ENCODE assay signal across 9 cellular contexts in the genomic region with DNA sequence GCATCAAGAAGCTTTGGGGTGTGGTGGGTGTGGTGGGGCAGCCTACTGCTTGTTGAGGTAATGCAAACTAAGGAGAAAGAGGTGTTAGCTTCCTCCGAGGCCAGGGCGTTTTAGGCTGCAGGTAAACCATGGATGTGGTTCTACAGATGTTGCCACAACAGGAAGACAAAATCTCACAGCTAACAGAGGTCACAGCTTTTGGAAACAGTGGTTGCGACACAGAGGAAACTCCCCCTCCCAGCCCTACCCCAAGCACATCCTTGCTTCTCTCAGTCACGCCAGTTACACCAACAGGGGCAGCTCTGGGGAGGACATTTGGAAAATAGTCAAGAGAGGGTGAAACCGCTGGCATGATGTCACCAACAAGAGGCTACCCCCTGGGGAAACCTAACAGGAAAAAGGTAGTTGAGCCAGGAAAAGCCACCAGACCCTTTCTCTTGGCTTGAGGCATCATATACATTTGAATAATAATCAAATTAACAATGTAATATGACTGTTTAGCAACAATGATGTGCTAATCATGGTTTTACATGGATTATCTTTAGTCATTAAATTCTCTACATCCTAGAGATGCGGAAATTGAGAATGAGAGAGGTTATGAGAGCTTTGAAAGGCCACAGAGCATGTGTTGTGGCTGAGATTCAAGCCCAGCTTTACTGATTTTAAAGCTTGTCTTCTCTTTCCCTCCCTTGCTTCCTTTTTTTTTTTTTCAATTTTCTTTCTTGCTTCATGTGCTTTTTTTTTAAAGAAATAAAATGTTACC.
DNase-seq lines count a peak whose midpoint lies in the region; ATAC-seq and TF ChIP-seq lines count a peak whose summit lies in the region.
"Had no signal": no experiment of that assay in that cellular context is flagged by ENCODE, and none has a peak within 500 bp of the region (broad histone marks: within the 10 kb centered on the region; RNA-seq: fewer than 3 reads in every experiment).

No MANE protein-coding gene starts in this region.

- no peak overlapping the region for H3K27ac Mint-ChIP-seq in endodermal cell

- H3K27me3 Mint-ChIP-seq in endodermal cell (ENCODE audit: insufficient read depth) = no peaks in the 10 kb centered on the region

- TF ChIP-seq CTCF in endodermal cell (conservative IDR thresholded peaks at IDR 0.05) = no peak

- H3K36me3 ChIP-seq in endodermal cell (ENCODE audit: control insufficient read depth, insufficient read depth, low read length) = no peaks in the 10 kb centered on the region

- no peaks in the 10 kb centered on the region for H3K9me3 Mint-ChIP-seq in endodermal cell

- no peaks in the 10 kb centered on the region for H3K27me3 ChIP-seq in endodermal cell (ENCODE audit: control insufficient read depth, insufficient read depth, low read length, poor library complexity, severe bottlenecking)

- peaks cover 5% of the 10 kb centered on the region for H3K4me1 ChIP-seq in endodermal cell (ENCODE audit: control insufficient read depth, insufficient read depth, low read length)

- no peak overlapping the region for H3K4me3 ChIP-seq in endodermal cell (ENCODE audit: low read length)

- ATAC-seq in GM19395 (IDR thresholded peaks at IDR 0.05; ENCODE audit: unreplicated experiment) (peak; percentile 63), HG03378 (IDR thresholded peaks at IDR 0.05; ENCODE audit: unreplicated experiment) (peak; percentile 72)

- peaks cover 42% of the 10 kb centered on the region for H3K4me1 Mint-ChIP-seq in endodermal cell

- 75 to 76% methylated on average over 4 to 6 of the region's 6 CpGs for WGBS in endodermal cell (ENCODE audit: insufficient coverage in 1 of 2, insufficient read length in 1 of 2), 2 experiments

- no peaks in the 10 kb centered on the region for H3K36me3 Mint-ChIP-seq in endodermal cell (ENCODE audit: low read depth)

- H3K4me3 Mint-ChIP-seq in endodermal cell = no peak overlapping the region

- no peak overlapping the region for H3K9ac ChIP-seq in endodermal cell (ENCODE audit: extremely low read depth, low read length, poor library complexity, severe bottlenecking)

- H3K9me3 ChIP-seq in endodermal cell (ENCODE audit: control insufficient read depth, low read length) = no peaks in the 10 kb centered on the region

- no peak overlapping the region for H3K27ac ChIP-seq in endodermal cell (ENCODE audit: low read depth, low read length)

- DNase-seq in activated CD4-positive, alpha-beta T cell treated with anti-CD3 and anti-CD28 coated beads for 24 hours (ENCODE audit: low read depth in 2 of 2) = peak; percentile 34 to 38
- DNase-seq in endodermal cell (peak; percentile 55), COLO829 (ENCODE audit: low spot score) (no peak), dedifferentiated amniotic fluid mesenchymal stem cell (ENCODE audit: extremely low spot score) (no peak), NCI-H1105 (lab: John Stamatoyannopoulos, UW) (no peak)
- peak; percentile 48 for DNase-seq in stimulated activated CD8-positive, alpha-beta memory T cell treated with anti-CD3 and anti-CD28 coated beads, Interleukin-4, amount 100 ng/mL, for 24 hours (ENCODE audit: low read depth)
- DNase-seq: left cardiac atrium had no signal

Comparison
In these comparisons a context has a peak if more than half of its experiments do, and no peak if none do; other contexts are left out.
1. DNase-seq: peak in activated CD4-positive, alpha-beta T cell treated with anti-CD3 and anti-CD28 coated beads for 24 hours (2 of 2), endodermal cell (single experiment) and stimulated activated CD8-positive, alpha-beta memory T cell treated with anti-CD3 and anti-CD28 coated beads, Interleukin-4, amount 100 ng/mL, for 24 hours (single experiment); none in COLO829 (single experiment), dedifferentiated amniotic fluid mesenchymal stem cell (single experiment) and NCI-H1105 (single experiment).